ENCODE assay signal across 1 cellular context in the genomic region with DNA sequence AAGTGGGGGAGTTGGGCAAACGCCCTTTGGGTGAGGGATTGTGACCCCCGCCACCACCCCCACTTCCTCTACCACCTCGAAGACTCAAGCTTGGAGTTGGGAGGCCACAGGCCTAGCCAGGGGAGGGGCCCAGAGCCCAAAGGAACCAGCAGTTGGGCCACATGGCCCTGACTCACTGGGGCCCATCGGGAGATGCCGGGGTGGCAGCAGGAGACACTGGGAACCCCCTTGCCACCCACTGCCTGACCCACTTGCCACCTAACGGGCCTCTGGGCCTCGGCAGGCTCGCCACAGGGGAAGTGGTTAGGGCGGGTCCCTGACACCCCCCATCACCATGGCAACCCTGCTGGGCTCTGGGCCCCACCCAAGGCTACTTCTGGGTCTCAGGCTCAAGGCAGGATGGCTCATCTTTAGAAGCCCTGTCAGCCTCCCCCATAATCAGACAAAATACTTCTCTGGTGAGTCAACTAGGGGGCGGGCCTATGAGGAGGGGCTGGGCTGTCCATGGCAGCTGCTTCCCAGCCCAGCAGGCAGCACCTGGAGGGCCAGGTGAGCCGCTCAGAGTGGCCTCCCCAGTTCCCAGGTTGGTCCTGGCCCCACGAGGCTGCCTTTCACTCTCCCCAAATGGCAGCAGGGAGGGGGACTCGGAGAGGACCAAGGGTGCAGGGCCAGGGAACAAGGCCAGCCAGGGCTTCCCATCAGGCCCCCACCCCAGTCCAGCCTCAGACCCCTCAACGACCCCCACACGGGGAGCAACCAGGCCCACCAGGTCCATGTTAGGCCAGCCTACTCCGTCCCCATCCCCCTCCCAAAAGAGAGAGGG.
A peak's percentile ranks its signal among the peaks of the same experiment; 100 is the strongest.
TF ChIP-seq lines count a peak whose summit lies in the region.

No MANE protein-coding gene starts in this region.

TF ChIP-seq in K562, 482 proteins besides CTCF, POLR2A, EP300 and RAD21 (continued from another document and continues in another):
- TF ChIP-seq, protein P1, sequence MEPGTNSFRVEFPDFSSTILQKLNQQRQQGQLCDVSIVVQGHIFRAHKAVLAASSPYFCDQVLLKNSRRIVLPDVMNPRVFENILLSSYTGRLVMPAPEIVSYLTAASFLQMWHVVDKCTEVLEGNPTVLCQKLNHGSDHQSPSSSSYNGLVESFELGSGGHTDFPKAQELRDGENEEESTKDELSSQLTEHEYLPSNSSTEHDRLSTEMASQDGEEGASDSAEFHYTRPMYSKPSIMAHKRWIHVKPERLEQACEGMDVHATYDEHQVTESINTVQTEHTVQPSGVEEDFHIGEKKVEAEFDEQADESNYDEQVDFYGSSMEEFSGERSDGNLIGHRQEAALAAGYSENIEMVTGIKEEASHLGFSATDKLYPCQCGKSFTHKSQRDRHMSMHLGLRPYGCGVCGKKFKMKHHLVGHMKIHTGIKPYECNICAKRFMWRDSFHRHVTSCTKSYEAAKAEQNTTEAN (CRISPR knock-in tag; IDR thresholded peaks at IDR 0.05), result no peak
- no peak for TF ChIP-seq ZFPM2 (CRISPR knock-in tag; IDR thresholded peaks at IDR 0.05)
- 0 out of 2 replicates have a peak, but pooled peaks have one; percentile 18 for TF ChIP-seq CREM (IDR thresholded peaks at IDR 0.05; ENCODE audit: low read depth)
- no peak for TF ChIP-seq TAF7 (tag; IDR thresholded peaks at IDR 0.05)
- TF ChIP-seq KLF6 (CRISPR knock-in tag; IDR thresholded peaks at IDR 0.05; ENCODE audit: borderline replicate concordance), result no peak
- TF ChIP-seq NRF1 (conservative IDR thresholded peaks at IDR 0.05 in 1 of 2, IDR thresholded peaks at IDR 0.05 in 1 of 2), result 0 out of 4 replicates have a peak, but pooled peaks of 1 of the 2 experiments have one; percentile 25
- no peak for TF ChIP-seq PRPF4 (IDR thresholded peaks at IDR 0.05; ENCODE audit: insufficient read depth, low read depth, low read length, poor library complexity, severe bottlenecking)
- TF ChIP-seq HMGN3 (IDR thresholded peaks at IDR 0.05; ENCODE audit: borderline replicate concordance, extremely low read depth, insufficient read length, low read depth, low read length), result peak; percentile 15
- TF ChIP-seq RUNX1 (IDR thresholded peaks at IDR 0.05; ENCODE audit: low read depth), result no peak
- peak; percentile 76 for TF ChIP-seq LCOR (CRISPR knock-in tag; IDR thresholded peaks at IDR 0.05)
- TF ChIP-seq, protein P2, sequence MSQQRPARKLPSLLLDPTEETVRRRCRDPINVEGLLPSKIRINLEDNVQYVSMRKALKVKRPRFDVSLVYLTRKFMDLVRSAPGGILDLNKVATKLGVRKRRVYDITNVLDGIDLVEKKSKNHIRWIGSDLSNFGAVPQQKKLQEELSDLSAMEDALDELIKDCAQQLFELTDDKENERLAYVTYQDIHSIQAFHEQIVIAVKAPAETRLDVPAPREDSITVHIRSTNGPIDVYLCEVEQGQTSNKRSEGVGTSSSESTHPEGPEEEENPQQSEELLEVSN (IDR thresholded peaks at IDR 0.05; ENCODE audit: borderline replicate concordance in 1 of 2, extremely low read depth in 1 of 2, insufficient read depth in 1 of 2, insufficient read length in 1 of 2, low read depth in 1 of 2, low read length in 1 of 2, poor library complexity in 1 of 2, severe bottlenecking in 1 of 2), result peak in 1 of 2 experiments; percentile 31
- no peak for TF ChIP-seq ZNF124 (CRISPR knock-in tag; IDR thresholded peaks at IDR 0.05)
- TF ChIP-seq GABPB1 (CRISPR knock-in tag; IDR thresholded peaks at IDR 0.05), result peak; percentile 56; the same call in 1 of the 2 replicates
- TF ChIP-seq MEF2A (IDR thresholded peaks at IDR 0.05; ENCODE audit: control insufficient read depth, low read depth, low read length), result no peak
- TF ChIP-seq SIN3B (IDR thresholded peaks at IDR 0.05; ENCODE audit: low read depth), result no peak
- TF ChIP-seq RNF2 (IDR thresholded peaks at IDR 0.05), result no peak; the same call in 1 of the 2 replicates
- TF ChIP-seq MBD2 (IDR thresholded peaks at IDR 0.05; ENCODE audit: borderline replicate concordance, low read depth), result no peak
- no peak for TF ChIP-seq MEF2D (tag; conservative IDR thresholded peaks at IDR 0.05; ENCODE audit: low read depth)
- no peak for TF ChIP-seq NFE2L1 (tag; IDR thresholded peaks at IDR 0.05; ENCODE audit: borderline replicate concordance, low read depth)
- TF ChIP-seq, protein P3, sequence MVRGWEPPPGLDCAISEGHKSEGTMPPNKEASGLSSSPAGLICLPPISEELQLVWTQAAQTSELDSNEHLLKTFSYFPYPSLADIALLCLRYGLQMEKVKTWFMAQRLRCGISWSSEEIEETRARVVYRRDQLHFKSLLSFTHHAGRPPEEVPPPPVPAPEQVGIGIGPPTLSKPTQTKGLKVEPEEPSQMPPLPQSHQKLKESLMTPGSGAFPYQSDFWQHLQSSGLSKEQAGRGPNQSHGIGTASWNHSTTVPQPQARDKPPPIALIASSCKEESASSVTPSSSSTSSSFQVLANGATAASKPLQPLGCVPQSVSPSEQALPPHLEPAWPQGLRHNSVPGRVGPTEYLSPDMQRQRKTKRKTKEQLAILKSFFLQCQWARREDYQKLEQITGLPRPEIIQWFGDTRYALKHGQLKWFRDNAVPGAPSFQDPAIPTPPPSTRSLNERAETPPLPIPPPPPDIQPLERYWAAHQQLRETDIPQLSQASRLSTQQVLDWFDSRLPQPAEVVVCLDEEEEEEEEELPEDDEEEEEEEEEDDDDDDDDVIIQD (CRISPR knock-in tag; IDR thresholded peaks at IDR 0.05), result no peak
- TF ChIP-seq HNRNPL (IDR thresholded peaks at IDR 0.05; ENCODE audit: low read depth, low read length), result no peak
- no peak for TF ChIP-seq HLTF (IDR thresholded peaks at IDR 0.05)
- no peak for TF ChIP-seq CREB1 (IDR thresholded peaks at IDR 0.05)
- TF ChIP-seq CREB1 (CRISPR knock-in tag; IDR thresholded peaks at IDR 0.05), result no peak
- no peak for TF ChIP-seq ZNF76 (CRISPR knock-in tag; IDR thresholded peaks at IDR 0.05; ENCODE audit: borderline replicate concordance)
- no peak for TF ChIP-seq ASH1L (IDR thresholded peaks at IDR 0.05; ENCODE audit: borderline replicate concordance, low read depth, partially characterized antibody)
- TF ChIP-seq, protein P4, sequence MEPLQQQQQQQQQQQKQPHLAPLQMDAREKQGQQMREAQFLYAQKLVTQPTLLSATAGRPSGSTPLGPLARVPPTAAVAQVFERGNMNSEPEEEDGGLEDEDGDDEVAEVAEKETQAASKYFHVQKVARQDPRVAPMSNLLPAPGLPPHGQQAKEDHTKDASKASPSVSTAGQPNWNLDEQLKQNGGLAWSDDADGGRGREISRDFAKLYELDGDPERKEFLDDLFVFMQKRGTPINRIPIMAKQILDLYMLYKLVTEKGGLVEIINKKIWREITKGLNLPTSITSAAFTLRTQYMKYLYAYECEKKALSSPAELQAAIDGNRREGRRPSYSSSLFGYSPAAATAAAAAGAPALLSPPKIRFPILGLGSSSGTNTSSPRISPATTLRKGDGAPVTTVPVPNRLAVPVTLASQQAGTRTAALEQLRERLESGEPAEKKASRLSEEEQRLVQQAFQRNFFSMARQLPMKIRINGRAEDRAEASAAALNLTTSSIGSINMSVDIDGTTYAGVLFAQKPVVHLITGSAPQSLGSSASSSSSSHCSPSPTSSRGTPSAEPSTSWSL (CRISPR knock-in tag; IDR thresholded peaks at IDR 0.05; ENCODE audit: borderline replicate concordance), result no peak
- no peak for TF ChIP-seq CC2D1A (IDR thresholded peaks at IDR 0.05)
- no peak; the same call in 1 of the 2 replicates for TF ChIP-seq ZFX (CRISPR knock-in tag; IDR thresholded peaks at IDR 0.05)
- TF ChIP-seq, protein P5, sequence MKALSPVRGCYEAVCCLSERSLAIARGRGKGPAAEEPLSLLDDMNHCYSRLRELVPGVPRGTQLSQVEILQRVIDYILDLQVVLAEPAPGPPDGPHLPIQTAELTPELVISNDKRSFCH (CRISPR knock-in tag; IDR thresholded peaks at IDR 0.05), result no peak
- TF ChIP-seq, protein P5 (tag; IDR thresholded peaks at IDR 0.05), result no peak
- TF ChIP-seq IRF2 (CRISPR knock-in tag; IDR thresholded peaks at IDR 0.05), result no peak
- TF ChIP-seq HDAC8 (tag; IDR thresholded peaks at IDR 0.05), result no peak
- no peak for TF ChIP-seq KAT2B (IDR thresholded peaks at IDR 0.05; ENCODE audit: low read depth, low read length)
- TF ChIP-seq SRSF9 (IDR thresholded peaks at IDR 0.05; ENCODE audit: borderline replicate concordance, low read depth, low read length), result no peak
- peak; percentile 23 for TF ChIP-seq NEUROD1 (IDR thresholded peaks at IDR 0.05; ENCODE audit: borderline replicate concordance, low read depth, low read length, partially characterized antibody)
- TF ChIP-seq ZNF274 (IDR thresholded peaks at IDR 0.05; ENCODE audit: borderline replicate concordance, low read depth, low read length), result no peak
- TF ChIP-seq SETDB1 (IDR thresholded peaks at IDR 0.05; ENCODE audit: low read length), result no peak
- TF ChIP-seq, protein P6, sequence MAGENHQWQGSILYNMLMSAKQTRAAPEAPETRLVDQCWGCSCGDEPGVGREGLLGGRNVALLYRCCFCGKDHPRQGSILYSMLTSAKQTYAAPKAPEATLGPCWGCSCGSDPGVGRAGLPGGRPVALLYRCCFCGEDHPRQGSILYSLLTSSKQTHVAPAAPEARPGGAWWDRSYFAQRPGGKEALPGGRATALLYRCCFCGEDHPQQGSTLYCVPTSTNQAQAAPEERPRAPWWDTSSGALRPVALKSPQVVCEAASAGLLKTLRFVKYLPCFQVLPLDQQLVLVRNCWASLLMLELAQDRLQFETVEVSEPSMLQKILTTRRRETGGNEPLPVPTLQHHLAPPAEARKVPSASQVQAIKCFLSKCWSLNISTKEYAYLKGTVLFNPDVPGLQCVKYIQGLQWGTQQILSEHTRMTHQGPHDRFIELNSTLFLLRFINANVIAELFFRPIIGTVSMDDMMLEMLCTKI (IDR thresholded peaks at IDR 0.05; ENCODE audit: partially characterized antibody), result no peak
- no peak for TF ChIP-seq SREBF2 (CRISPR knock-in tag; IDR thresholded peaks at IDR 0.05)
- 0 out of 2 replicates have a peak, but pooled peaks have one; percentile 49 for TF ChIP-seq HDAC2 (IDR thresholded peaks at IDR 0.05)
- TF ChIP-seq PHF8 (IDR thresholded peaks at IDR 0.05; ENCODE audit: borderline replicate concordance, low read length), result no peak
- no peak for TF ChIP-seq ILF3 (IDR thresholded peaks at IDR 0.05; ENCODE audit: borderline replicate concordance)
- TF ChIP-seq SRSF1 (IDR thresholded peaks at IDR 0.05; ENCODE audit: low read depth, low read length), result no peak
- TF ChIP-seq, protein P7, sequence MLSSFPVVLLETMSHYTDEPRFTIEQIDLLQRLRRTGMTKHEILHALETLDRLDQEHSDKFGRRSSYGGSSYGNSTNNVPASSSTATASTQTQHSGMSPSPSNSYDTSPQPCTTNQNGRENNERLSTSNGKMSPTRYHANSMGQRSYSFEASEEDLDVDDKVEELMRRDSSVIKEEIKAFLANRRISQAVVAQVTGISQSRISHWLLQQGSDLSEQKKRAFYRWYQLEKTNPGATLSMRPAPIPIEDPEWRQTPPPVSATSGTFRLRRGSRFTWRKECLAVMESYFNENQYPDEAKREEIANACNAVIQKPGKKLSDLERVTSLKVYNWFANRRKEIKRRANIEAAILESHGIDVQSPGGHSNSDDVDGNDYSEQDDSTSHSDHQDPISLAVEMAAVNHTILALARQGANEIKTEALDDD (IDR thresholded peaks at IDR 0.05), result no peak
- no peak for TF ChIP-seq HNRNPK (IDR thresholded peaks at IDR 0.05; ENCODE audit: low read depth, low read length, poor library complexity, severe bottlenecking)
- no peak for TF ChIP-seq HNRNPLL (IDR thresholded peaks at IDR 0.05; ENCODE audit: low read depth, low read length, poor library complexity, severe bottlenecking)
- TF ChIP-seq BDP1 (IDR thresholded peaks at IDR 0.05; ENCODE audit: insufficient read depth, insufficient read length), result no peak
- no peak for TF ChIP-seq FOXA1 (IDR thresholded peaks at IDR 0.05; ENCODE audit: borderline replicate concordance)
- TF ChIP-seq TEAD4 (IDR thresholded peaks at IDR 0.05; ENCODE audit: low read length), result peak; percentile 89
- TF ChIP-seq TEAD4 (CRISPR knock-in tag; IDR thresholded peaks at IDR 0.05; ENCODE audit: borderline replicate concordance), result no peak; the same call in 1 of the 2 replicates
- TF ChIP-seq ZFP1 (CRISPR knock-in tag; IDR thresholded peaks at IDR 0.05), result no peak
- TF ChIP-seq, protein P8, sequence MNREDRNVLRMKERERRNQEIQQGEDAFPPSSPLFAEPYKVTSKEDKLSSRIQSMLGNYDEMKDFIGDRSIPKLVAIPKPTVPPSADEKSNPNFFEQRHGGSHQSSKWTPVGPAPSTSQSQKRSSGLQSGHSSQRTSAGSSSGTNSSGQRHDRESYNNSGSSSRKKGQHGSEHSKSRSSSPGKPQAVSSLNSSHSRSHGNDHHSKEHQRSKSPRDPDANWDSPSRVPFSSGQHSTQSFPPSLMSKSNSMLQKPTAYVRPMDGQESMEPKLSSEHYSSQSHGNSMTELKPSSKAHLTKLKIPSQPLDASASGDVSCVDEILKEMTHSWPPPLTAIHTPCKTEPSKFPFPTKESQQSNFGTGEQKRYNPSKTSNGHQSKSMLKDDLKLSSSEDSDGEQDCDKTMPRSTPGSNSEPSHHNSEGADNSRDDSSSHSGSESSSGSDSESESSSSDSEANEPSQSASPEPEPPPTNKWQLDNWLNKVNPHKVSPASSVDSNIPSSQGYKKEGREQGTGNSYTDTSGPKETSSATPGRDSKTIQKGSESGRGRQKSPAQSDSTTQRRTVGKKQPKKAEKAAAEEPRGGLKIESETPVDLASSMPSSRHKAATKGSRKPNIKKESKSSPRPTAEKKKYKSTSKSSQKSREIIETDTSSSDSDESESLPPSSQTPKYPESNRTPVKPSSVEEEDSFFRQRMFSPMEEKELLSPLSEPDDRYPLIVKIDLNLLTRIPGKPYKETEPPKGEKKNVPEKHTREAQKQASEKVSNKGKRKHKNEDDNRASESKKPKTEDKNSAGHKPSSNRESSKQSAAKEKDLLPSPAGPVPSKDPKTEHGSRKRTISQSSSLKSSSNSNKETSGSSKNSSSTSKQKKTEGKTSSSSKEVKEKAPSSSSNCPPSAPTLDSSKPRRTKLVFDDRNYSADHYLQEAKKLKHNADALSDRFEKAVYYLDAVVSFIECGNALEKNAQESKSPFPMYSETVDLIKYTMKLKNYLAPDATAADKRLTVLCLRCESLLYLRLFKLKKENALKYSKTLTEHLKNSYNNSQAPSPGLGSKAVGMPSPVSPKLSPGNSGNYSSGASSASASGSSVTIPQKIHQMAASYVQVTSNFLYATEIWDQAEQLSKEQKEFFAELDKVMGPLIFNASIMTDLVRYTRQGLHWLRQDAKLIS (CRISPR knock-in tag; IDR thresholded peaks at IDR 0.05), result no peak
- no peak for TF ChIP-seq SRSF7 (optimal IDR thresholded peaks at IDR 0.05; ENCODE audit: low read depth, low read length)
- TF ChIP-seq HIVEP1 (CRISPR knock-in tag; IDR thresholded peaks at IDR 0.05), result no peak
- no peak for TF ChIP-seq HEY1 (CRISPR knock-in tag; IDR thresholded peaks at IDR 0.05; ENCODE audit: borderline replicate concordance)
- TF ChIP-seq, protein P9, sequence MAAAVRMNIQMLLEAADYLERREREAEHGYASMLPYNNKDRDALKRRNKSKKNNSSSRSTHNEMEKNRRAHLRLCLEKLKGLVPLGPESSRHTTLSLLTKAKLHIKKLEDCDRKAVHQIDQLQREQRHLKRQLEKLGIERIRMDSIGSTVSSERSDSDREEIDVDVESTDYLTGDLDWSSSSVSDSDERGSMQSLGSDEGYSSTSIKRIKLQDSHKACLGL (CRISPR knock-in tag; IDR thresholded peaks at IDR 0.05; ENCODE audit: borderline replicate concordance, poor library complexity, severe bottlenecking), result no peak
- no peak for TF ChIP-seq ZNF253 (CRISPR knock-in tag; conservative IDR thresholded peaks at IDR 0.05)
